ENCODE assay signal across 11 cellular contexts in genomic region chr17:81057777-81058176, GRCh38. TPM values are rescaled to one million over a fixed set of nuclear protein-coding genes. Genes with fewer than 3 reads are reported as not detected.
DNase-seq lines count a peak whose midpoint lies in the region; ATAC-seq and TF ChIP-seq lines count a peak whose summit lies in the region.
"Had no signal": no experiment of that assay in that cellular context is flagged by ENCODE, and none has a peak within 500 bp of the region (broad histone marks: within the 10 kb centered on the region; RNA-seq: fewer than 3 reads in every experiment).

No MANE protein-coding gene starts in this region.

- H2AFZ ChIP-seq in HCT116 (ENCODE audit: low read depth, low read length, poor library complexity, severe bottlenecking) = no peak overlapping the region

- H3K27ac Mint-ChIP-seq in MCF 10A (ENCODE audit: low read depth, unreplicated experiment) = peak overlapping the region; percentile 94
- peak overlapping the region; percentile 19 to 49 for H3K27ac Mint-ChIP-seq in stimulated activated naive CD8-positive, alpha-beta T cell treated with anti-CD3 and anti-CD28 coated beads, Interleukin-15, amount 100 ng/mL, for 72 hours
- H3K27ac Mint-ChIP-seq: activated CD4-positive, alpha-beta memory T cell treated with anti-CD3 and anti-CD28 coated beads, Interleukin-2, amount 10 ng/mL, durations not matched to agents 7 days and 5 days; naive B cell had no signal

- no peaks in the 10 kb centered on the region for H3K9me2 ChIP-seq in HCT116 (ENCODE audit: insufficient read depth)

- peaks cover 63% of the 10 kb centered on the region for H3K36me3 Mint-ChIP-seq in MCF 10A (ENCODE audit: insufficient read depth, unreplicated experiment)
- H3K36me3 Mint-ChIP-seq: naive B cell had no signal

- peaks cover 22% of the 10 kb centered on the region for H3K4me1 Mint-ChIP-seq in MCF 10A (ENCODE audit: insufficient read depth, unreplicated experiment)
- H3K4me1 Mint-ChIP-seq in stimulated activated naive CD8-positive, alpha-beta T cell treated with anti-CD3 and anti-CD28 coated beads, Interleukin-15, amount 100 ng/mL, for 72 hours = peaks cover 19% of the 10 kb centered on the region
- H3K4me1 Mint-ChIP-seq: activated CD4-positive, alpha-beta memory T cell treated with anti-CD3 and anti-CD28 coated beads, Interleukin-2, amount 10 ng/mL, durations not matched to agents 7 days and 5 days; naive B cell had no signal

- H3K4me2 ChIP-seq in HCT116 (ENCODE audit: low read length) = no peak overlapping the region

- H3K4me3 Mint-ChIP-seq in MCF 10A (ENCODE audit: unreplicated experiment) = peak overlapping the region; percentile 67
- no peak overlapping the region for H3K4me3 Mint-ChIP-seq in stimulated activated naive CD8-positive, alpha-beta T cell treated with anti-CD3 and anti-CD28 coated beads, Interleukin-15, amount 100 ng/mL, for 72 hours
- H3K4me3 Mint-ChIP-seq: activated CD4-positive, alpha-beta memory T cell treated with anti-CD3 and anti-CD28 coated beads, Interleukin-2, amount 10 ng/mL, durations not matched to agents 7 days and 5 days; naive B cell had no signal

- H3K9me3 ChIP-seq in HCT116 (ENCODE audit: control insufficient read depth in 1 of 2, insufficient read depth in 1 of 2, low read depth in 1 of 2, low read length in 2 of 2) = no peaks in the 10 kb centered on the region
- no peaks in the 10 kb centered on the region for H3K9me3 ChIP-seq in lung (ENCODE audit: control insufficient read depth in 2 of 2, insufficient read depth in 1 of 2, low read length in 1 of 2)
- no peaks in the 10 kb centered on the region for H3K9me3 ChIP-seq in ascending aorta
- no peaks in the 10 kb centered on the region for H3K9me3 ChIP-seq in mucosa of descending colon

- POLR2A ChIA-PET in HCT116 (lab: Charles Lee) (no interaction called here), MCF 10A (lab: Yijun Ruan, JAX) (interaction anchor here (0.6 to 3.2 kb wide), 17 partner anchors 13 to 551 kb away, joined by 3 to 34 read pairs (median 4); partner anchors contain the start of genes BAIAP2 and CHMP6)

- H3K36me3 ChIP-seq in HCT116 (ENCODE audit: control insufficient read depth in 1 of 2, insufficient read depth in 2 of 2, low read length in 2 of 2) = peaks cover 17 to 44% of the 10 kb centered on the region in 2 experiments
- peaks cover 0 to 27% of the 10 kb centered on the region in 2 donors for H3K36me3 ChIP-seq in lung (ENCODE audit: control insufficient read depth in 2 of 2, insufficient read depth in 2 of 2, low read length in 2 of 2)
- peaks cover 0 to 4% of the 10 kb centered on the region in 2 donors for H3K36me3 ChIP-seq in ascending aorta
- no peaks in the 10 kb centered on the region for H3K36me3 ChIP-seq in mucosa of descending colon (ENCODE audit: low read depth)

- peak overlapping the region; percentile 6; the same call in 1 of the 2 replicates for H3K9ac ChIP-seq in HCT116 (ENCODE audit: low read length)

- H3K27me3 ChIP-seq in HCT116 (ENCODE audit: insufficient read depth, low read length) (no peaks in the 10 kb centered on the region), lung (ENCODE audit: control insufficient read depth, insufficient read depth) (no peaks in the 10 kb centered on the region), ascending aorta (no peaks in the 10 kb centered on the region)

- no peak for TF ChIP-seq RAD21 in HCT116 (IDR thresholded peaks at IDR 0.05; ENCODE audit: low read depth)

- H3K9me3 Mint-ChIP-seq in MCF 10A (ENCODE audit: unreplicated experiment) = no peaks in the 10 kb centered on the region
- H3K9me3 Mint-ChIP-seq in stimulated activated naive CD8-positive, alpha-beta T cell treated with anti-CD3 and anti-CD28 coated beads, Interleukin-15, amount 100 ng/mL, for 72 hours = no peaks in the 10 kb centered on the region
- H3K9me3 Mint-ChIP-seq: activated CD4-positive, alpha-beta memory T cell treated with anti-CD3 and anti-CD28 coated beads, Interleukin-2, amount 10 ng/mL, durations not matched to agents 7 days and 5 days had no signal

- peaks cover 9% of the 10 kb centered on the region; the same call in 1 of the 2 replicates for H4K20me1 ChIP-seq in HCT116 (ENCODE audit: insufficient read depth)

- H3K4me3 ChIP-seq in HCT116 (replicated peaks in 1 of 2; ENCODE audit: low read depth in 1 of 2, low read length in 2 of 2) (no peak overlapping the region), lung (no peak overlapping the region), ascending aorta (no peak overlapping the region), mucosa of descending colon (no peak overlapping the region)

- DNase-seq in HCT116 (ENCODE audit: low read depth, low spot score) (no peak), MCF 10A (ENCODE audit: unreplicated experiment) (no peak), lung (ENCODE audit: low spot score) (no peak), ascending aorta (ENCODE audit: low spot score in 2 of 2) (no peak), mucosa of descending colon (no peak)
- no peak for DNase-seq in stimulated activated naive CD8-positive, alpha-beta T cell treated with anti-CD3 and anti-CD28 coated beads, Interleukin-15, amount 100 ng/mL, for 72 hours
- DNase-seq in activated CD4-positive, alpha-beta T cell treated with anti-CD3 and anti-CD28 coated beads for 1 hour = no peak
- DNase-seq: activated CD4-positive, alpha-beta memory T cell treated with anti-CD3 and anti-CD28 coated beads, Interleukin-2, amount 10 ng/mL, durations not matched to agents 7 days and 5 days; activated naive CD4-positive, alpha-beta T cell treated with Interleukin-2 at 50 U/mL for 16 hours; naive B cell had no signal

- H3K4me1 ChIP-seq in HCT116 (ENCODE audit: control insufficient read depth in 1 of 2, insufficient read depth in 2 of 2, low read length in 2 of 2) = peaks cover 8 to 19% of the 10 kb centered on the region in 2 experiments
- peaks cover 0 to 26% of the 10 kb centered on the region in 2 donors for H3K4me1 ChIP-seq in lung (ENCODE audit: control insufficient read depth in 2 of 2, insufficient read depth in 2 of 2, low read length in 2 of 2)
- no peaks in the 10 kb centered on the region for H3K4me1 ChIP-seq in ascending aorta
- H3K4me1 ChIP-seq in mucosa of descending colon (ENCODE audit: low read depth) = peaks cover 9% of the 10 kb centered on the region

- CTCF ChIA-PET in HCT116 (lab: Charles Lee) = interaction anchor here (0.5 to 0.9 kb wide), 2 partner anchors 9 to 17 kb away, joined by 3 to 4 read pairs; no protein-coding TSS in a partner anchor
- CTCF ChIA-PET in MCF 10A (lab: Yijun Ruan, JAX) = interaction anchor here (0.6 to 1.6 kb wide), 11 partner anchors 10 to 93 kb away, joined by 3 to 8 read pairs (median 4); no protein-coding TSS in a partner anchor

- RAD21 ChIA-PET in HCT116 (lab: Charles Lee; ENCODE audit: low non-redundant PET in 1 of 2, low total read pairs in 2 of 2, uncharacterized antibody in 2 of 2, unreplicated experiment in 2 of 2) = no interaction called here

- ATAC-seq in HCT116 (no peak), lung (ENCODE audit: insufficient read depth, low FRiP score) (no peak), GM21423 (IDR thresholded peaks at IDR 0.05; ENCODE audit: unreplicated experiment) (no peak), mucosa of descending colon (no peak)
- ATAC-seq in stimulated activated naive CD8-positive, alpha-beta T cell treated with anti-CD3 and anti-CD28 coated beads, Interleukin-15, amount 100 ng/mL, for 72 hours = no peak

- 80 to 89% methylated on average over 12 of the region's 12 CpGs for WGBS in lung, 2 donors

- TF ChIP-seq CTCF in HCT116 (IDR thresholded peaks at IDR 0.05 in 2 of 3, conservative IDR thresholded peaks at IDR 0.05 in 1 of 3; ENCODE audit: borderline replicate concordance in 1 of 3, insufficient read depth in 1 of 3, low read depth in 2 of 3, low read length in 2 of 3) (no peak), MCF 10A (IDR thresholded peaks at IDR 0.05; ENCODE audit: unreplicated experiment) (no peak), lung (IDR thresholded peaks at IDR 0.05; ENCODE audit: control extremely low read depth, extremely low read depth) (no peak), ascending aorta (IDR thresholded peaks at IDR 0.05) (no peak), mucosa of descending colon (IDR thresholded peaks at IDR 0.05) (no peak)

- H3K27ac ChIP-seq in HCT116 (ENCODE audit: low read depth, low read length) (peak overlapping the region; percentile 46; the same call in 1 of the 2 replicates), lung (ENCODE audit: low read depth in 1 of 2, low read length in 1 of 2) (peak overlapping the region; percentile 26 to 91), ascending aorta (no peak overlapping the region)

- BruUV-seq in HCT116 (replicated peaks; lab: Mats Ljungman, UMichigan) (no TSS peak), MCF 10A (replicated peaks; lab: Mats Ljungman, UMichigan) (no TSS peak)

- TF ChIP-seq POLR2A in HCT116 (IDR thresholded peaks at IDR 0.05; ENCODE audit: borderline replicate concordance, extremely low read depth, insufficient read depth, insufficient read length) = no peak

- intact Hi-C loops in HCT116 (cut with micrococcal nuclease) = no loop called here
- intact Hi-C loops in MCF 10A (cut with micrococcal nuclease) = loop anchor here (1.0 kb wide), 3 partner anchors 13 to 38 kb away; no protein-coding TSS in a partner anchor
- intact Hi-C loops in ascending aorta (cut with DNase I) = no loop called here
- intact Hi-C loops in mucosa of descending colon (cut with DNase I, micrococcal nuclease) = no loop called here

- peaks cover 86% of the 10 kb centered on the region for H3K79me2 ChIP-seq in HCT116 (ENCODE audit: insufficient read depth, low read length)

- H3K27me3 Mint-ChIP-seq in MCF 10A (ENCODE audit: insufficient read depth, unreplicated experiment) = no peaks in the 10 kb centered on the region
- no peaks in the 10 kb centered on the region for H3K27me3 Mint-ChIP-seq in stimulated activated naive CD8-positive, alpha-beta T cell treated with anti-CD3 and anti-CD28 coated beads, Interleukin-15, amount 100 ng/mL, for 72 hours
- H3K27me3 Mint-ChIP-seq: naive B cell had no signal

TF ChIP-seq in HCT116, 20 proteins besides CTCF, POLR2A, EP300 and RAD21 (continues in another document):
- TF ChIP-seq EGR1 (IDR thresholded peaks at IDR 0.05; ENCODE audit: low read depth) = no peak

RNA-seq across cellular contexts. Expression of gene BAIAP2, which starts 22.8 kb away (rescaled TPM):
- total RNA-seq in HCT116 (2021; ENCODE audit: unreplicated experiment) (105 TPM), MCF 10A (2022) (46.4 and 67.0 TPM in 2 replicates), lung (100 to 1,000 TPM in 1 of 2 donors, 10 to 100 TPM in 1; 94.3 to 141 TPM), ascending aorta (14.4 TPM), mucosa of descending colon (10 to 100 TPM; 11.6 to 76.7 (median 19.4) TPM)
- 93.4 and 95.1 TPM in 2 replicates for polyA plus RNA-seq in HCT116 (2012)
- polyA plus RNA-seq in lung = 10 to 100 TPM; 59.2 to 61.2 TPM

Comparison
In these comparisons a context has a peak if more than half of its experiments do, and no peak if none do; other contexts are left out.
1. H3K27ac ChIP-seq: peak in HCT116 (single experiment) and lung (2 of 2); none in ascending aorta (0 of 2).